ENCODE assay signal across 23 cellular contexts in genomic region chr5:124262443-124262842, GRCh38.
A peak's percentile ranks its signal among the peaks of the same experiment; 100 is the strongest.
DNase-seq lines count a peak whose midpoint lies in the region; ATAC-seq and TF ChIP-seq lines count a peak whose summit lies in the region.
"Had no signal": no experiment of that assay in that cellular context is flagged by ENCODE, and none has a peak within 500 bp of the region (broad histone marks: within the 10 kb centered on the region; RNA-seq: fewer than 3 reads in every experiment).

No MANE protein-coding gene starts in this region.

- TF ChIP-seq CTCF in smooth muscle cell (IDR thresholded peaks at IDR 0.05; ENCODE audit: borderline replicate concordance, insufficient read depth, poor library complexity, severe bottlenecking) = no peak

- DNase-seq in DMS79 treated with DMSO at 0.1 percent for 48 hours (lab: John Stamatoyannopoulos, UW) (peak; percentile 26), DMS79 (lab: John Stamatoyannopoulos, UW) (no peak), caudate nucleus (lab: John Stamatoyannopoulos, UW) (peak in 3 of 61 donors; percentile 6 to 18 (median 13)), smooth muscle cell (lab: John Stamatoyannopoulos, UW; ENCODE audit: unreplicated experiment) (no peak)
- DNase-seq: activated CD4-positive, alpha-beta memory T cell treated with anti-CD3 and anti-CD28 coated beads for 36 hours; activated T-cell treated with anti-CD3 and anti-CD28 coated beads, Interleukin-2, amount 50 U/mL, for 4 hours; KBM-7; kidney glomerular epithelial cell; MV-4-11; NCI-H510A treated with DMSO at 0.1 percent for 48 hours; nephron progenitor cell; SHP77; stimulated activated CD4-positive, alpha-beta T cell treated with anti-CD3 and anti-CD28 coated beads, Interleukin-12 subunit alpha, Interleukin-12 subunit beta, amount 100 ng/mL, for 4 hours; transverse colon; WERI-Rb-1 had no signal

- H3K4me1 ChIP-seq in iPS-15b (ENCODE audit: control insufficient read depth, insufficient read depth, low read length) (peaks cover 31% of the 10 kb centered on the region), smooth muscle cell (ENCODE audit: low read depth) (peaks cover 35% of the 10 kb centered on the region)

- H3K27ac ChIP-seq in caudate nucleus (ENCODE audit: low read depth, low read length) (peak overlapping the region; percentile 94), smooth muscle cell (ENCODE audit: low read depth) (no peak overlapping the region)
- H3K27ac ChIP-seq: BLaER1, heart left ventricle, transverse colon, WERI-Rb-1 had no signal

- peak overlapping the region; percentile 6 for H2AFZ ChIP-seq in smooth muscle cell (ENCODE audit: low read depth)

- no peaks in the 10 kb centered on the region for H3K79me2 ChIP-seq in smooth muscle cell (ENCODE audit: low read depth)

- H4K20me1 ChIP-seq in smooth muscle cell (ENCODE audit: low read depth) = no peaks in the 10 kb centered on the region
- H4K20me1 ChIP-seq: BLaER1 had no signal

- H3K9me3 ChIP-seq in iPS-15b (ENCODE audit: control insufficient read depth, insufficient read depth, low read length) = no peaks in the 10 kb centered on the region
- H3K9me3 ChIP-seq in smooth muscle cell (replicated peaks; ENCODE audit: low read depth) = no peaks in the 10 kb centered on the region
- H3K9me3 ChIP-seq: BLaER1, heart left ventricle, transverse colon had no signal

- 72% methylated on average over 7 of the region's 7 CpGs for WGBS in smooth muscle cell (ENCODE audit: low lambda C conversion rate)

- H3K36me3 ChIP-seq in iPS-15b (ENCODE audit: control insufficient read depth, insufficient read depth, low read length) (no peaks in the 10 kb centered on the region), smooth muscle cell (ENCODE audit: low read depth) (no peaks in the 10 kb centered on the region)
- H3K36me3 ChIP-seq: BLaER1, heart left ventricle, transverse colon, WERI-Rb-1 had no signal

- no peaks in the 10 kb centered on the region for H3F3A ChIP-seq in smooth muscle cell (ENCODE audit: low read depth)

- no peak overlapping the region for H3K4me2 ChIP-seq in smooth muscle cell
- H3K4me2 ChIP-seq: BLaER1 had no signal

- H3K9ac ChIP-seq in iPS-15b (ENCODE audit: low read depth, low read length) = no peak overlapping the region
- H3K9ac ChIP-seq in smooth muscle cell (ENCODE audit: low read depth) = no peak overlapping the region
- H3K9ac ChIP-seq: BLaER1 had no signal

- peak overlapping the region; percentile 1 for H3K4me3 ChIP-seq in iPS-15b (ENCODE audit: low read depth, low read length)
- no peak overlapping the region for H3K4me3 ChIP-seq in smooth muscle cell
- H3K4me3 ChIP-seq: BLaER1, heart left ventricle, transverse colon had no signal

- H3K27me3 ChIP-seq in iPS-15b (ENCODE audit: control insufficient read depth, insufficient read depth, low read length) = no peaks in the 10 kb centered on the region
- H3K27me3 ChIP-seq in smooth muscle cell (ENCODE audit: low read depth) = no peaks in the 10 kb centered on the region
- H3K27me3 ChIP-seq: BLaER1, heart left ventricle, transverse colon had no signal

- no peak for ATAC-seq in HG02884 (IDR thresholded peaks at IDR 0.05; ENCODE audit: unreplicated experiment)
- ATAC-seq in HG03342 (IDR thresholded peaks at IDR 0.05; ENCODE audit: unreplicated experiment) = no peak
- ATAC-seq in HG02588 (IDR thresholded peaks at IDR 0.05; ENCODE audit: unreplicated experiment) = no peak
- ATAC-seq: activated naive CD4-positive, alpha-beta T cell treated with anti-CD3 and anti-CD28 coated beads, Interleukin-2, amount 50 U/mL, for 72 hours; activated T-cell treated with anti-CD3 and anti-CD28 coated beads, Interleukin-2, amount 50 U/mL, for 4 hours; heart left ventricle; stimulated activated effector memory CD8-positive, alpha-beta T cell treated with anti-CD3 and anti-CD28 coated beads, Interleukin-12 subunit alpha, Interleukin-12 subunit beta, amount 100 ng/mL, for 72 hours had no signal
